In the genomic region with DNA sequence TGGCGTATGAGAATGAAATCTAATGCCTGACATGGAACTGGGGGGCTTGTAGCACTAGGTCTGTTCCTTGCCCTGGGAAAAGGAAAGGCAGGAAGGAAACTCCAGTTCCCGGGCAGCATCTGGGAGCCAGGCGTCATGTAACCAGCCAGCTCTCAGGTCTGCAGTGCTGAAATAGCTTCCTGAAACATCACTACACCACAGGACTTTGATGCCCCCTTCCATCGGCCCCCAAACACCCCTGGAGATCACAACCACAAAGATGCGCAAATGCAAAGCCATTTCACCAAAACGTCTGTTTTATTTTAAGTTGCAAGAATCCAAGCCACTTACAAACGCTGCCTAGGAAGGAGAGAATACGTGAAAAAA, we compare ENCODE assay signal across 17 cellular contexts.
"Had no signal": no experiment of that assay in that cellular context is flagged by ENCODE, and none has a peak within 500 bp of the region (broad histone marks: within the 10 kb centered on the region; RNA-seq: fewer than 3 reads in every experiment).

No MANE protein-coding gene starts in this region.

- H3K27ac ChIP-seq: body of pancreas, cardiac muscle cell, foreskin keratinocyte, right lobe of liver, tibial nerve, uterus, VCaP had no signal

- H3K9me3 ChIP-seq: body of pancreas, right lobe of liver, tibial nerve, uterus had no signal

- ATAC-seq: activated CD8-positive, alpha-beta T cell treated with anti-CD3 and anti-CD28 coated beads, Interleukin-2, amount 10 ng/mL, durations not matched to agents 7 days and 5 days; body of pancreas; foreskin keratinocyte; left ventricle myocardium superior; right lobe of liver had no signal

- H3K4me3 ChIP-seq: body of pancreas, cardiac muscle cell, right lobe of liver, skin epidermis, tibial nerve, uterus had no signal

- DNase-seq: activated CD4-positive, alpha-beta T cell treated with anti-CD3 and anti-CD28 coated beads, Interleukin-2, amount 10 ng/mL, durations not matched to agents 7 days and 5 days; activated CD4-positive, CD25-positive, alpha-beta regulatory T cell treated with anti-CD3 and anti-CD28 coated beads, Interleukin-2, amount 50 U/mL, for 72 hours; activated CD8-positive, alpha-beta T cell treated with anti-CD3 and anti-CD28 coated beads, Interleukin-2, amount 10 ng/mL, durations not matched to agents 7 days and 5 days; activated gamma-delta T cell treated with Interleukin-2 at 50 U/mL for 16 hours; body of pancreas; effector CD4-positive, alpha-beta T cell; foreskin keratinocyte; left ventricle myocardium superior; nucleus accumbens; right lobe of liver; stimulated activated CD4-positive, alpha-beta T cell treated with anti-CD3 and anti-CD28 coated beads, Interleukin-1b, Interleukin-23, amount 100 ng/mL, for 48 hours; substantia nigra; uterus had no signal

- H3K36me3 ChIP-seq: cardiac muscle cell, right lobe of liver, tibial nerve, uterus had no signal

- H3K4me1 ChIP-seq: foreskin keratinocyte, right lobe of liver, uterus had no signal

- H3K27me3 ChIP-seq: body of pancreas, cardiac muscle cell, foreskin keratinocyte, right lobe of liver, tibial nerve, uterus had no signal
